In genomic region chr17:28877150-28877711, GRCh38 we compare ENCODE assay signal across 2 cellular contexts.
TF ChIP-seq lines count a peak whose summit lies in the region.
"Not testable (repeated sequence)": the region's sequence is repeated elsewhere in the genome, so short reads cannot be mapped to it uniquely, and the experiment has no call there.

No MANE protein-coding gene starts in this region.

TF ChIP-seq in K562, 482 proteins besides CTCF, POLR2A, EP300 and RAD21:
- TF ChIP-seq TRIM28 (IDR thresholded peaks at IDR 0.05) (peak; percentile 41; the same call in 1 of the 2 replicates), PHF20 (IDR thresholded peaks at IDR 0.05; ENCODE audit: partially characterized antibody) (peak; percentile 17), ZEB2 (IDR thresholded peaks at IDR 0.05) (0 out of 2 replicates have a peak, but pooled peaks have one; percentile 25), CEBPB (tag; IDR thresholded peaks at IDR 0.05) (peak; percentile 89), CEBPG (CRISPR knock-in tag; IDR thresholded peaks at IDR 0.05) (peak; percentile 69), CEBPG (tag; conservative IDR thresholded peaks at IDR 0.05 in 1 of 2, IDR thresholded peaks at IDR 0.05 in 1 of 2) (peak; percentile 58 to 93; a peak in 3 of 4 replicates), ATF3 (IDR thresholded peaks at IDR 0.05) (peak; percentile 94), ATF4 (CRISPR knock-in tag; IDR thresholded peaks at IDR 0.05) (0 out of 2 replicates have a peak, but pooled peaks have one; percentile 29), SMAD4 (CRISPR knock-in tag; conservative IDR thresholded peaks at IDR 0.05) (0 out of 2 replicates have a peak, but pooled peaks have one; percentile 9), TRIM24 (IDR thresholded peaks at IDR 0.05) (peak; percentile 90 to 94), ZNF316 (IDR thresholded peaks at IDR 0.05) (peak; percentile 1; the same call in 1 of the 2 replicates), SMARCA4 (IDR thresholded peaks at IDR 0.05) (peak; percentile 18; the same call in 1 of the 2 replicates), CBX3 (IDR thresholded peaks at IDR 0.05; ENCODE audit: borderline replicate concordance in 1 of 2, low read length in 2 of 2) (peak in 1 of 2 experiments; percentile 72; a peak in 1 of 3 replicates)
- TF ChIP-seq, protein P1, sequence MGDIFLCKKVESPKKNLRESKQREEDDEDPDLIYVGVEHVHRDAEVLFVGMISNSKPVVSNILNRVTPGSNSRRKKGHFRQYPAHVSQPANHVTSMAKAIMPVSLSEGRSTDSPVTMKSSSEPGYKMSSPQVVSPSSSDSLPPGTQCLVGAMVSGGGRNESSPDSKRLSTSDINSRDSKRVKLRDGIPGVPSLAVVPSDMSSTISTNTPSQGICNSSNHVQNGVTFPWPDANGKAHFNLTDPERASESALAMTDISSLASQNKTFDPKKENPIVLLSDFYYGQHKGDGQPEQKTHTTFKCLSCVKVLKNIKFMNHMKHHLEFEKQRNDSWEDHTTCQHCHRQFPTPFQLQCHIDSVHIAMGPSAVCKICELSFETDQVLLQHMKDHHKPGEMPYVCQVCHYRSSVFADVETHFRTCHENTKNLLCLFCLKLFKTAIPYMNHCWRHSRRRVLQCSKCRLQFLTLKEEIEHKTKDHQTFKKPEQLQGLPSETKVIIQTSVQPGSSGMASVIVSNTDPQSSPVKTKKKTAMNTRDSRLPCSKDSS (IDR thresholded peaks at IDR 0.05; ENCODE audit: low read depth, partially characterized antibody): peak; percentile 82
- not testable (repeated sequence) for TF ChIP-seq ATF3 (CRISPR knock-in tag; conservative IDR thresholded peaks at IDR 0.05)
- TF ChIP-seq, protein P2, sequence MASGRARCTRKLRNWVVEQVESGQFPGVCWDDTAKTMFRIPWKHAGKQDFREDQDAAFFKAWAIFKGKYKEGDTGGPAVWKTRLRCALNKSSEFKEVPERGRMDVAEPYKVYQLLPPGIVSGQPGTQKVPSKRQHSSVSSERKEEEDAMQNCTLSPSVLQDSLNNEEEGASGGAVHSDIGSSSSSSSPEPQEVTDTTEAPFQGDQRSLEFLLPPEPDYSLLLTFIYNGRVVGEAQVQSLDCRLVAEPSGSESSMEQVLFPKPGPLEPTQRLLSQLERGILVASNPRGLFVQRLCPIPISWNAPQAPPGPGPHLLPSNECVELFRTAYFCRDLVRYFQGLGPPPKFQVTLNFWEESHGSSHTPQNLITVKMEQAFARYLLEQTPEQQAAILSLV (tag; IDR thresholded peaks at IDR 0.05): 0 out of 2 replicates have a peak, but pooled peaks have one; percentile 56
TF ChIP-seq in K562: peak in this region for 14; not testable (repeated sequence) for 468.

TF ChIP-seq in H1, 55 proteins besides CTCF, POLR2A, EP300 and RAD21:
- TF ChIP-seq CEBPB (IDR thresholded peaks at IDR 0.05; ENCODE audit: low read depth, low read length): peak; percentile 21; the same call in 1 of the 2 replicates
